5 cellular contexts compared by ENCODE assay signal in the genomic region with DNA sequence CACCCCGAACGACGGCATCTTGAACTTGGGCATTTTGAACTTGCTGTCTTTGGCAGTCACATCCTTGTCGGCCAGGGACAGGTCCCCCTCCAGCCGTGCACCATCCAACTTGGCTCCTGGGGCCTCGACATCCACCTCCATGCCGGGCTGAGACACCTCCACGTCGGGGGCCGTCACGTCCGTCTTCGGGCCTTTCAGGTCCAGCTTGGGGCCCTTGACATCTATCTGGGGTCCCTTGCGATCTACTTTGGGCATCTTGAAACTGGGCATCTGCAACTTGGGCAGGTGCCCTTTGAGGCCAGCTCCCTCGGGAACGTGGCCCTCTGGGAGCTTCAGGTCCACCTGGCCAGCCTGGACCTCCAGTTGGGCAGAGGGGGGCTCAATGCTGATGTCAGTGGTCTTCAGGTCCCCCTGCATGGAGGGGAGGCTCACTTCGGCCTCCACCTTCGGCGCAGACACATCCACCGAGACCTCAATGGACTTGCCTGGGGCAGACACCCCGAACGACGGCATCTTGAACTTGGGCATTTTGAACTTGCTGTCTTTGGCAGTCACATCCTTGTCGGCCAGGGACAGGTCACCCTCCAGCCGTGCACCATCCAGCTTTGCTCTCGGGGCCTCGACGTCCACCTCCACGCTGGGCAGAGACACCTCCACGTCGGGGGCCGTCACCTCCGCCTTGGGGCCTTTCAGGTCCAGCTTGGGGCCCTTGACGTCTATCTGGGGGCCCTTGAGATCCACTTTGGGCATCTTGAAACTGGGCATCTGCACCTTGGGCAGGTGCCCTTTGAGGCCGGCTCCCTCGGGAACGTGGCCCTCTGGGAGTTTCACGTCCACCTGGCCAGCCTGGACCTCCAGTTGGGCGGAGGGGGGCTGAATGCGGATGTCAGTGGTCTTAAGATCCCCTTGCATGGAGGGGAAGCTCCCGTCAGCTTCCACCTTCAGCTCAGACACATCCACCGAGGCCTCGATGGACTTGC. TPM values are rescaled to one million over a fixed set of nuclear protein-coding genes. Genes with fewer than 3 reads are reported as not detected.
"Had no signal": no experiment of that assay in that cellular context is flagged by ENCODE, and none has a peak within 500 bp of the region (broad histone marks: within the 10 kb centered on the region; RNA-seq: fewer than 3 reads in every experiment).

No MANE protein-coding gene starts in this region.

RNA-seq across cellular contexts. Expression of a gene that starts 21.6 kb away (rescaled TPM):
- total RNA-seq: HT-29, LHCN-M2, MCF 10A, Right ventricle myocardium inferior, SJCRH30 had no signal
